8 cellular contexts compared by ENCODE assay signal in the genomic region with DNA sequence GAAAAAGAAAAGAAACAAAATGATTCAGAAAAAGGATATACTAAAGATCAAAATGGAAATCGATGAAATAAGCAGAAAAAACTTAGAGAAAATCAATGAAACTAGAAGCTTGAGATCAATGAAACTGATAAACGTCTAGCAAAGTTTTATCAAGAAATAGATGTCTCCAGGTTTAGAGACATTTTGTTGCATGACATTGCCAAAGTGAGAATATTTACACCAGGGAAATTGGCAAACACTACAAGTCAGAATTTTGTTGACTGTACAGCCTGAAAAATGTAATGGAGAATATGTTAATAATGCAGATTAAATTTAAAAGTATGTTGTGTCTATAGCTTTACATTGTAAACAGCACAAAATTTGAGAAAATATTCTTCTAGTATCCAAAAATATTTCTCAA.
"Had no signal": no experiment of that assay in that cellular context is flagged by ENCODE, and none has a peak within 500 bp of the region (broad histone marks: within the 10 kb centered on the region; RNA-seq: fewer than 3 reads in every experiment).

No MANE protein-coding gene starts in this region.

- ATAC-seq: GM12878 had no signal

- H3K4me3 ChIP-seq: GM12878 had no signal

- FAIRE-seq: G401.6, GM12878, GM12891, GM12892, GM18507, GM19239 had no signal

- DNase-seq: GDM1, GF-D8 had no signal
